In genomic region chr9:22107646-22108045, GRCh38 we compare ENCODE assay signal across 20 cellular contexts.
DNase-seq lines count a peak whose midpoint lies in the region; ATAC-seq and TF ChIP-seq lines count a peak whose summit lies in the region.
"Had no signal": no experiment of that assay in that cellular context is flagged by ENCODE, and none has a peak within 500 bp of the region (broad histone marks: within the 10 kb centered on the region; RNA-seq: fewer than 3 reads in every experiment).

No MANE protein-coding gene starts in this region.

- H3K9me3 Mint-ChIP-seq in MCF 10A (ENCODE audit: unreplicated experiment) (no peaks in the 10 kb centered on the region), endodermal cell (no peaks in the 10 kb centered on the region), type B pancreatic cell (no peaks in the 10 kb centered on the region)
- no peaks in the 10 kb centered on the region for H3K9me3 Mint-ChIP-seq in activated CD8-positive, alpha-beta T cell treated with anti-CD3 and anti-CD28 coated beads for 36 hours
- H3K9me3 Mint-ChIP-seq: CD4-positive, CD25-positive, alpha-beta regulatory T cell; H9 had no signal

- H3K27ac ChIP-seq in mammary epithelial cell (ENCODE audit: insufficient read depth, low read depth, low read length) (peak overlapping the region; percentile 2), endodermal cell (ENCODE audit: low read depth, low read length) (no peak overlapping the region), mesendoderm (ENCODE audit: low read depth, low read length) (peak overlapping the region; percentile 25), uterus (no peak overlapping the region)
- H3K27ac ChIP-seq: 22Rv1 had no signal

- H2AFZ ChIP-seq in mammary epithelial cell (ENCODE audit: low read depth, low read length): peak overlapping the region; percentile 55

- H2BK15ac ChIP-seq in mesendoderm (replicated peaks; ENCODE audit: low read depth): no peak overlapping the region

- CTCF ChIA-PET in mammary epithelial cell (lab: Charles Lee; ENCODE audit: low non-redundant PET): no interaction called here
- CTCF ChIA-PET in MCF 10A (lab: Yijun Ruan, JAX): no interaction called here
- CTCF ChIA-PET in activated CD8-positive, alpha-beta T cell treated with anti-CD3 and anti-CD28 coated beads for 36 hours (lab: Charles Lee): interaction anchor here (1.9 kb wide), 1 partner anchor 27 kb away, joined by 8 read pairs; no protein-coding TSS in a partner anchor

- H3K27me3 Mint-ChIP-seq in MCF 10A (ENCODE audit: insufficient read depth, unreplicated experiment) (no peaks in the 10 kb centered on the region), endodermal cell (ENCODE audit: insufficient read depth) (no peaks in the 10 kb centered on the region), type B pancreatic cell (no peaks in the 10 kb centered on the region)
- peaks cover 7% of the 10 kb centered on the region for H3K27me3 Mint-ChIP-seq in activated CD8-positive, alpha-beta T cell treated with anti-CD3 and anti-CD28 coated beads for 36 hours
- H3K27me3 Mint-ChIP-seq: B cell had no signal

- no peak overlapping the region for H2AK5ac ChIP-seq in mesendoderm (ENCODE audit: low read length)

- TF ChIP-seq POLR2A in uterus (IDR thresholded peaks at IDR 0.05): no peak

- no peaks in the 10 kb centered on the region for H3K36me3 ChIP-seq in mammary epithelial cell (ENCODE audit: insufficient read depth, low read length)
- no peaks in the 10 kb centered on the region for H3K36me3 ChIP-seq in endodermal cell (ENCODE audit: control insufficient read depth, insufficient read depth, low read length)
- H3K36me3 ChIP-seq in mesendoderm (ENCODE audit: control insufficient read depth, insufficient read depth, low read length): no peaks in the 10 kb centered on the region
- no peaks in the 10 kb centered on the region for H3K36me3 ChIP-seq in uterus
- H3K36me3 ChIP-seq: MG63 had no signal

- H3K4me3 Mint-ChIP-seq in MCF 10A (ENCODE audit: unreplicated experiment) (no peak overlapping the region), endodermal cell (no peak overlapping the region), type B pancreatic cell (no peak overlapping the region)
- no peak overlapping the region for H3K4me3 Mint-ChIP-seq in activated CD8-positive, alpha-beta T cell treated with anti-CD3 and anti-CD28 coated beads for 36 hours
- H3K4me3 Mint-ChIP-seq: B cell; CD4-positive, CD25-positive, alpha-beta regulatory T cell; H9 had no signal

- no peak overlapping the region for H4K8ac ChIP-seq in mesendoderm (ENCODE audit: low read depth, low read length)

- H4K20me1 ChIP-seq in mammary epithelial cell (ENCODE audit: insufficient read depth, low read length): no peaks in the 10 kb centered on the region

- BruUV-seq in mammary epithelial cell (replicated peaks; lab: Mats Ljungman, UMichigan): no TSS peak
- BruUV-seq in MCF 10A (replicated peaks; lab: Mats Ljungman, UMichigan): no TSS peak

- H3K36me3 Mint-ChIP-seq in MCF 10A (ENCODE audit: insufficient read depth, unreplicated experiment): no peaks in the 10 kb centered on the region
- H3K36me3 Mint-ChIP-seq in endodermal cell (ENCODE audit: low read depth): no peaks in the 10 kb centered on the region
- no peaks in the 10 kb centered on the region for H3K36me3 Mint-ChIP-seq in type B pancreatic cell
- no peaks in the 10 kb centered on the region for H3K36me3 Mint-ChIP-seq in activated CD8-positive, alpha-beta T cell treated with anti-CD3 and anti-CD28 coated beads for 36 hours (ENCODE audit: low read depth)

- no peak for ATAC-seq in HG02571 (IDR thresholded peaks at IDR 0.05; ENCODE audit: unreplicated experiment)
- no peak for ATAC-seq in activated CD8-positive, alpha-beta T cell treated with anti-CD3 and anti-CD28 coated beads for 36 hours
- ATAC-seq: Panc1 had no signal

- H3K4me1 ChIP-seq in mammary epithelial cell (ENCODE audit: insufficient read depth, low read length) (peaks cover 42% of the 10 kb centered on the region), endodermal cell (ENCODE audit: control insufficient read depth, insufficient read depth, low read length) (peaks cover 9% of the 10 kb centered on the region), mesendoderm (ENCODE audit: control insufficient read depth, low read depth, low read length) (peaks cover 4% of the 10 kb centered on the region), uterus (no peaks in the 10 kb centered on the region)

- H3K18ac ChIP-seq in mesendoderm (ENCODE audit: low read length): peak overlapping the region; percentile 75

- no peak overlapping the region for H3K23ac ChIP-seq in mesendoderm (ENCODE audit: low read length)

- DNase-seq in mammary epithelial cell (no peak), MCF 10A (ENCODE audit: unreplicated experiment) (no peak), endodermal cell (peak; percentile 46), mesendoderm (peak; percentile 54), type B pancreatic cell (ENCODE audit: extremely low spot score, unreplicated experiment) (no peak), uterus (no peak)
- no peak for DNase-seq in activated CD8-positive, alpha-beta T cell treated with anti-CD3 and anti-CD28 coated beads for 36 hours
- DNase-seq: H9, KG1, MG63, NCI-H1092 treated with DMSO at 0.1 percent for 48 hours, NCI-H1694, NCI-H2227 treated with DMSO at 0.1 percent for 48 hours, NCI-H524, Right ventricle myocardium superior had no signal

- H3K79me2 ChIP-seq in mammary epithelial cell (ENCODE audit: insufficient read depth, low read length): no peaks in the 10 kb centered on the region
- no peaks in the 10 kb centered on the region for H3K79me2 ChIP-seq in mesendoderm (ENCODE audit: control insufficient read depth, insufficient read depth, low read length)

- H3K9me3 ChIP-seq in mammary epithelial cell (replicated peaks; ENCODE audit: insufficient read depth, low read length) (no peaks in the 10 kb centered on the region), endodermal cell (ENCODE audit: control insufficient read depth, low read length) (no peaks in the 10 kb centered on the region), uterus (no peaks in the 10 kb centered on the region)
- H3K9me3 ChIP-seq: MG63 had no signal

- no peaks in the 10 kb centered on the region for H3K79me1 ChIP-seq in mesendoderm (ENCODE audit: low read length)

- POLR2A ChIA-PET in MCF 10A (lab: Yijun Ruan, JAX): no interaction called here
- POLR2A ChIA-PET in activated CD8-positive, alpha-beta T cell treated with anti-CD3 and anti-CD28 coated beads for 36 hours (lab: Charles Lee): no interaction called here

- H3K4ac ChIP-seq in mesendoderm (ENCODE audit: low read depth, low read length): no peak overlapping the region

- intact Hi-C loops in mammary epithelial cell (cut with micrococcal nuclease): no loop called here
- intact Hi-C loops in MCF 10A (cut with micrococcal nuclease): no loop called here
- intact Hi-C loops in uterus (cut with DNase I; ENCODE audit: low total_unique reads): no loop called here
- intact Hi-C loops in activated CD8-positive, alpha-beta T cell treated with anti-CD3 and anti-CD28 coated beads for 36 hours (cut with micrococcal nuclease): no loop called here

- H2BK120ac ChIP-seq in mesendoderm (ENCODE audit: low read depth, low read length): no peak overlapping the region

- TF ChIP-seq CTCF in mammary epithelial cell (conservative IDR thresholded peaks at IDR 0.05 in 1 of 2, IDR thresholded peaks at IDR 0.05 in 1 of 2; ENCODE audit: extremely low read depth in 1 of 2, insufficient read depth in 1 of 2, low read depth in 1 of 2, low read length in 2 of 2): no peak
- no peak for TF ChIP-seq CTCF in MCF 10A (IDR thresholded peaks at IDR 0.05; ENCODE audit: unreplicated experiment)
- TF ChIP-seq CTCF in endodermal cell (conservative IDR thresholded peaks at IDR 0.05): no peak
- TF ChIP-seq CTCF in type B pancreatic cell (conservative IDR thresholded peaks at IDR 0.05): no peak
- TF ChIP-seq CTCF in uterus (IDR thresholded peaks at IDR 0.05): no peak
- TF ChIP-seq CTCF in activated CD8-positive, alpha-beta T cell treated with anti-CD3 and anti-CD28 coated beads for 36 hours (IDR thresholded peaks at IDR 0.05): no peak

- H2BK5ac ChIP-seq in mesendoderm (ENCODE audit: low read length): no peak overlapping the region

- H3K4me2 ChIP-seq in mammary epithelial cell (ENCODE audit: insufficient read depth, low read depth, low read length): no peak overlapping the region
- no peak overlapping the region for H3K4me2 ChIP-seq in mesendoderm (ENCODE audit: low read length)

- H3K9ac ChIP-seq in mammary epithelial cell (ENCODE audit: insufficient read depth, low read length) (no peak overlapping the region), endodermal cell (ENCODE audit: extremely low read depth, low read length, poor library complexity, severe bottlenecking) (no peak overlapping the region), mesendoderm (ENCODE audit: low read length) (no peak overlapping the region)

- H3K27ac Mint-ChIP-seq in MCF 10A (ENCODE audit: low read depth, unreplicated experiment) (no peak overlapping the region), endodermal cell (peak overlapping the region; percentile 32), type B pancreatic cell (peak overlapping the region; percentile 56)
- no peak overlapping the region for H3K27ac Mint-ChIP-seq in activated CD8-positive, alpha-beta T cell treated with anti-CD3 and anti-CD28 coated beads for 36 hours
- H3K27ac Mint-ChIP-seq: B cell had no signal

- H3K4me3 ChIP-seq in mammary epithelial cell (replicated peaks in 1 of 3; ENCODE audit: insufficient read depth in 1 of 3, low read depth in 2 of 3, low read length in 3 of 3): no peak overlapping the region
- no peak overlapping the region for H3K4me3 ChIP-seq in endodermal cell (ENCODE audit: low read length)
- H3K4me3 ChIP-seq in mesendoderm (ENCODE audit: low read length): no peak overlapping the region
- H3K4me3 ChIP-seq in uterus: no peak overlapping the region
- H3K4me3 ChIP-seq: MG63 had no signal

- no peaks in the 10 kb centered on the region for H3K4me1 Mint-ChIP-seq in MCF 10A (ENCODE audit: insufficient read depth, unreplicated experiment)
- H3K4me1 Mint-ChIP-seq in endodermal cell: peaks cover 19% of the 10 kb centered on the region
- peaks cover 10% of the 10 kb centered on the region for H3K4me1 Mint-ChIP-seq in type B pancreatic cell (ENCODE audit: unreplicated experiment)
- peaks cover 16% of the 10 kb centered on the region for H3K4me1 Mint-ChIP-seq in activated CD8-positive, alpha-beta T cell treated with anti-CD3 and anti-CD28 coated beads for 36 hours (ENCODE audit: low read depth)

- no peak overlapping the region for H4K5ac ChIP-seq in mesendoderm (ENCODE audit: low read length)

- in situ Hi-C loops in mammary epithelial cell (cut with MboI; ENCODE audit: low sequenced_read_pairs in 2 of 2): loop anchor here in 1 of 2 donors (10.0 kb wide), 1 partner anchor 63 kb away; no protein-coding TSS in a partner anchor

- no peaks in the 10 kb centered on the region for H3K27me3 ChIP-seq in mammary epithelial cell (ENCODE audit: insufficient read depth, low read length)
- no peaks in the 10 kb centered on the region for H3K27me3 ChIP-seq in endodermal cell (ENCODE audit: control insufficient read depth, insufficient read depth, low read length, poor library complexity, severe bottlenecking)
- H3K27me3 ChIP-seq in mesendoderm (ENCODE audit: insufficient read depth, low read length, poor library complexity): no peaks in the 10 kb centered on the region
- no peaks in the 10 kb centered on the region for H3K27me3 ChIP-seq in uterus
- H3K27me3 ChIP-seq: MG63 had no signal

- dilution Hi-C loops in mammary epithelial cell (cut with HindIII; ENCODE audit: low sequenced_read_pairs): loop anchor here (5.0 kb wide), 1 partner anchor 125 kb away; no protein-coding TSS in a partner anchor

- H3K56ac ChIP-seq in mesendoderm (ENCODE audit: low read length): no peak overlapping the region

- 100% methylated on average over 1 of the region's 1 CpG for WGBS in mammary epithelial cell (ENCODE audit: low coverage, missing lambda C conversion rate)
- 91% methylated on average over 1 of the region's 1 CpG; no CpG with 5 or more reads in 1 of the 2 experiments for WGBS in endodermal cell (ENCODE audit: insufficient coverage in 1 of 2, insufficient read length in 1 of 2), 2 experiments
- no CpG with 5 or more reads among the region's 1 CpG for WGBS in mesendoderm (ENCODE audit: extremely low coverage, insufficient coverage, low lambda C conversion rate)

Comparison
In these comparisons a context has a peak if more than half of its experiments do, and no peak if none do; other contexts are left out.
1. DNase-seq: peak in endodermal cell (single experiment) and mesendoderm (single experiment); none in mammary epithelial cell (single experiment), MCF 10A (single experiment), type B pancreatic cell (single experiment), uterus (0 of 2) and activated CD8-positive, alpha-beta T cell treated with anti-CD3 and anti-CD28 coated beads for 36 hours (single experiment).
2. H3K27ac ChIP-seq: peak in mammary epithelial cell (single experiment) and mesendoderm (single experiment); none in endodermal cell (single experiment) and uterus (0 of 2).
3. H3K27ac Mint-ChIP-seq: peak in endodermal cell (single experiment) and type B pancreatic cell (single experiment); none in MCF 10A (single experiment) and activated CD8-positive, alpha-beta T cell treated with anti-CD3 and anti-CD28 coated beads for 36 hours (single experiment).